7 cellular contexts compared by ENCODE assay signal in genomic region chr2:166223298-166223697, GRCh38.
"Had no signal": no experiment of that assay in that cellular context is flagged by ENCODE, and none has a peak within 500 bp of the region (broad histone marks: within the 10 kb centered on the region; RNA-seq: fewer than 3 reads in every experiment).

No MANE protein-coding gene starts in this region.

- H3K27ac Mint-ChIP-seq: IgD-negative memory B cell had no signal

- ATAC-seq: K562 had no signal

- FAIRE-seq: HTR-8/SVneo, K562 had no signal

- H3K4me3 Mint-ChIP-seq: IgD-negative memory B cell had no signal

- H3K27ac ChIP-seq: HL-60, KMS-11 had no signal

- H3K27me3 Mint-ChIP-seq: IgD-negative memory B cell had no signal

- H3K4me3 ChIP-seq: K562 had no signal

- H3K36me3 Mint-ChIP-seq: IgD-negative memory B cell had no signal

- H3K4me1 Mint-ChIP-seq: IgD-negative memory B cell had no signal

- H3K4me2 ChIP-seq: KMS-11 had no signal

- H3K9ac ChIP-seq: KMS-11 had no signal

- DNase-seq: Karpas-422, KBM-7 had no signal
